ENCODE assay signal across 13 cellular contexts in the genomic region with DNA sequence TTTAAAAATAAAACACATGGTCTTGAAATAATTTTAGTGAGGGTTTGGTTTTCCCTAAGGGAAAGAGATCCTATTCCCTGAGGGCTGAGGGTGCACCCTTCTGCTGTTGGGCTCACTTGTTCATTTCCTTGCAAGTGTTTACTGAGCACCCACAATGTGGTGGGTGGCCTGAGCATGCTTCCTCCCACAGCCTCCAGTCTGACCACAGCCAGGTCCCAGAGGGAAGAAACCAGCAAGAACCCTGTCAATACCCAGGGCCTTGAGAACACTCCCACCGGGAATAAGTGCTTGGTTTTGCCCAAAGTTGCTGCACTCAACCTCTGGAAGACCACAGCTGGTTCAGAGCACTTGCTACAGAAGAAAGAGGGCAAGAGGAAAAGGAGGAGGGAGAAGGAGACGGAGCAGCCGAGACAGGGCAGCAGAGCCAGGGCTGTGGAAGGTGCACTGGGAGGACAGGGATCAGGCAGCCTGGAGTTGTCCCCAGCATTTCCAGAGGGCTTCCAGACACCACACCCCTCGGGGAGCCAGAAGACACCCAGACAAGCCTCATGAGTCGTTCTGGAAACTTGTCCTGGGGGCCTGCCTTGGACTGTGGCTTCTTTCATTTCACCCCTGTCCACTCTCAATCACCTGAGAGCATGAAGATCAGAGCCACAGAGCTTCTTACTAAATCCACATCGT. TPM values are rescaled to one million over a fixed set of nuclear protein-coding genes. Genes with fewer than 3 reads are reported as not detected.
"Had no signal": no experiment of that assay in that cellular context is flagged by ENCODE, and none has a peak within 500 bp of the region (broad histone marks: within the 10 kb centered on the region; RNA-seq: fewer than 3 reads in every experiment).

No MANE protein-coding gene starts in this region.

- H3K4me3 ChIP-seq: adrenal gland, body of pancreas, esophagus muscularis mucosa, ovary had no signal

- H3K9me3 ChIP-seq: adrenal gland, body of pancreas, esophagus muscularis mucosa, ovary had no signal

- H3K27ac ChIP-seq: adrenal gland, body of pancreas, esophagus muscularis mucosa, ovary had no signal

- H3K36me3 ChIP-seq: adrenal gland, esophagus muscularis mucosa, ovary had no signal

- ATAC-seq: body of pancreas; stimulated activated naive CD8-positive, alpha-beta T cell treated with anti-CD3 and anti-CD28 coated beads, Interleukin-15, amount 100 ng/mL, for 72 hours had no signal

- DNase-seq: activated CD4-positive, alpha-beta memory T cell treated with anti-CD3 and anti-CD28 coated beads for 36 hours; activated CD4-positive, alpha-beta T cell treated with anti-CD3 and anti-CD28 coated beads for 1 hour; activated CD8-positive, alpha-beta memory T cell treated with anti-CD3 and anti-CD28 coated beads, Interleukin-2, amount 50 U/mL, for 4 hours; activated naive CD4-positive, alpha-beta T cell treated with Interleukin-2 at 50 U/mL for 16 hours; adrenal gland; body of pancreas; central memory CD4-positive, alpha-beta T cell; ovary; stimulated activated CD4-positive, alpha-beta T cell treated with anti-CD3 and anti-CD28 coated beads, Interleukin-4, amount 100 ng/mL, for 4 hours; stimulated activated naive CD8-positive, alpha-beta T cell treated with anti-CD3 and anti-CD28 coated beads, Interleukin-15, amount 100 ng/mL, for 72 hours; SW 1271 had no signal

- H3K4me1 ChIP-seq: adrenal gland, body of pancreas had no signal

- H3K27me3 ChIP-seq: adrenal gland, body of pancreas, ovary had no signal

RNA-seq across cellular contexts. Expression of a gene that starts 14.3 kb away (rescaled TPM):
- total RNA-seq: activated CD4-positive, alpha-beta memory T cell treated with anti-CD3 and anti-CD28 coated beads for 36 hours; renal cortical epithelial cell had no signal
